8 cellular contexts compared by ENCODE assay signal in the genomic region with DNA sequence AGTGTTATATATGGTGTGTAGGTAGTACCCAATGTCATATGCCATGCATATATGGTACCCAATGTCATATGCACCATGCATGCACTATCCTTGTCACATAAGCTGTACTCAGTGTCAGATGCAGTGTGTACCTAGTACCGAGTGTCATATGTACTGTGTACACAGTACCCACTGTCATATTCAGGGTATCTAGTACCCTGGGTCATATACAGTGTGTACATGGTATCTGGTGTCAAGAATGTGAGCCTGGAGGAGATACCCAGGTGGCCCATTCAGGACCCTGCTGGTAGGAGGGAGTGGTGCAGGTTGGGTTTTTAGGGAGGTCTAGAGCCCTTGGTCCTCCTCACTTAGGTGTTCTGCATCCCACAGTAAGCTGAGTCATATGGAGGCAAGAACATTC. TPM values are rescaled to one million over a fixed set of nuclear protein-coding genes. Genes with fewer than 3 reads are reported as not detected.
A peak's percentile ranks its signal among the peaks of the same experiment; 100 is the strongest.
DNase-seq lines count a peak whose midpoint lies in the region; ATAC-seq and TF ChIP-seq lines count a peak whose summit lies in the region.

No MANE protein-coding gene starts in this region.

- H3K27ac Mint-ChIP-seq in memory B cell: no peak overlapping the region
- H3K27ac Mint-ChIP-seq in type B pancreatic cell: peak overlapping the region; percentile 93

- ATAC-seq in HG02642 (IDR thresholded peaks at IDR 0.05; ENCODE audit: poor library complexity, unreplicated experiment) (peak; percentile 16), memory B cell (ENCODE audit: low read depth) (peak; percentile 31), HG03196 (IDR thresholded peaks at IDR 0.05; ENCODE audit: unreplicated experiment) (no peak)

- H3K36me3 Mint-ChIP-seq in memory B cell (no peaks in the 10 kb centered on the region), type B pancreatic cell (no peaks in the 10 kb centered on the region)

- TF ChIP-seq CTCF in ascending aorta (IDR thresholded peaks at IDR 0.05) (peak in 2 of 3 experiments; percentile 8 to 29), type B pancreatic cell (conservative IDR thresholded peaks at IDR 0.05) (peak; percentile 71)

- H3K27me3 ChIP-seq in ascending aorta: no peaks in the 10 kb centered on the region

- H3K9me3 Mint-ChIP-seq in memory B cell (no peaks in the 10 kb centered on the region), type B pancreatic cell (no peaks in the 10 kb centered on the region)

- H3K4me3 Mint-ChIP-seq in memory B cell: peak overlapping the region; percentile 80
- H3K4me3 Mint-ChIP-seq in type B pancreatic cell: peak overlapping the region; percentile 92

- H3K27me3 Mint-ChIP-seq in memory B cell: no peaks in the 10 kb centered on the region
- no peaks in the 10 kb centered on the region for H3K27me3 Mint-ChIP-seq in type B pancreatic cell

- H3K9me3 ChIP-seq in ascending aorta: no peaks in the 10 kb centered on the region

- H3K4me1 ChIP-seq in ascending aorta: peaks cover 3 to 22% of the 10 kb centered on the region in 2 donors

- H3K4me1 Mint-ChIP-seq in memory B cell (peaks cover 20% of the 10 kb centered on the region), type B pancreatic cell (ENCODE audit: unreplicated experiment) (peaks cover 44% of the 10 kb centered on the region)

- no peaks in the 10 kb centered on the region for H3K36me3 ChIP-seq in ascending aorta

- H3K4me3 ChIP-seq in ascending aorta: peak overlapping the region in 1 of 2 donors; percentile 97

- intact Hi-C loops in ascending aorta (cut with DNase I): loop anchor here (5.0 kb wide), 1 partner anchor 550 kb away; the partner anchor contains the start of gene DIP2C

- H3K27ac ChIP-seq in ascending aorta: no peak overlapping the region

- in situ Hi-C loops in SK-MEL-5 (cut with HindIII; ENCODE audit: low pct_unique_long_range_greater_than_20kb, low sequenced_read_pairs): no loop called here

- peak; percentile 67 for DNase-seq in ELR (ENCODE audit: low read depth)
- DNase-seq in SK-MEL-5 (ENCODE audit: low read depth, low spot score): peak; percentile 36
- no peak for DNase-seq in ascending aorta (ENCODE audit: low spot score in 2 of 2)
- peak; percentile 36 to 37 for DNase-seq in memory B cell (ENCODE audit: low spot score in 2 of 2)
- DNase-seq in type B pancreatic cell (ENCODE audit: extremely low spot score, unreplicated experiment): no peak
- no peak for DNase-seq in NCI-H1436 (lab: John Stamatoyannopoulos, UW)

RNA-seq across cellular contexts. Expression of gene ZMYND11, which starts 1.8 kb away (rescaled TPM):
- total RNA-seq in SK-MEL-5 (2014; rRNA removed; shearing (Covaris generic)): 36.9 and 38.2 TPM in 2 replicates
- 24.4 and 31.4 TPM in 2 replicates for polyA plus RNA-seq in SK-MEL-5 (2015; cell fraction: cytosol; rRNA removed)
- polyA plus RNA-seq in SK-MEL-5 (2015; cell fraction: nucleus; rRNA removed): 26.2 and 41.5 TPM in 2 replicates
- 29.6 TPM for total RNA-seq in ascending aorta
- total RNA-seq in type B pancreatic cell (ENCODE audit: low replicate concordance): 47.5 and 58.7 TPM in 2 replicates

Comparison
In these comparisons a context has a peak if more than half of its experiments do, and no peak if none do; other contexts are left out.
1. DNase-seq: peak in ELR (single experiment), SK-MEL-5 (single experiment) and memory B cell (2 of 2); none in ascending aorta (0 of 2), type B pancreatic cell (single experiment) and NCI-H1436 (single experiment).